In the genomic region with DNA sequence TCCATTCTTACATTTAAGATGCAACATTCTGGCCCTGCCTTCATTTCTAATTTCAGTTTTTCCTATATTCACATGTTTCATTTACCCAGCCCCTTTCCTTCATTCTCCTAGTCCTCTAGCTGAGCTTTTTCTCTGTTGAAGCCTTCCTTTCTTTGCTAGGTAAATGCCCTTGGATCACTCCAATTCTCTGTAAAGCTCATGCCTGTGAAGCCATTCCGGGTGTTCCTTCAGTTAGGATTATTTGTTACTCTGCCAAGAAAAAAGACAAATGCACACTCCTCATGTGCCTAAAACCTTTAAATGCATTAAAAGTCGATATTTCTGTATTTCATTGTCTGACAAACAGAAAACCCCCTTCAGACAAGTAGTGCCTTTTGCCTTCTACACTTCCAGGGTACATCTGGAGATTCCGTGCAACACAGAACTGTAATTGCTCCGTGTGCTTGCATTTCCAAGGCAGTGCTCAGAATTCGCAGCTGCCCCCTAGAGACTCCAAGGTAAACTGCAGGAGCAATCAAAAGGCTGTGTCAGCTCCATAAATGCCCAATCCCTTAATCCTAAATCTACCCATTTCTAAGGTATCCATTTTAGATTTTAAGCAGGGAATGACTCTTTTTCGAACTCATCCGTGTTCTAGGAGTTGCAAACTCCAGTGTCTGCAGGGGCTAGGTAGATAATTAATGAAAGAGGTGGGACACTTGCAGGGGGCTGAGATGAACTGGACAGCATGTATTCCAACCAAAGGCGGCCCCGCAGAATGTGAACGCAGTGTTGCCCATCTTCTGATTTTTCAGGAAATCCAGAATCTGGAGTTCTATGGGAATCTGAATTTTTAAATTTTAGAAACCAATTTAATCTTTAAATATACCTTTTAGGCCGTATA, we compare ENCODE assay signal across 8 cellular contexts.
A peak's percentile ranks its signal among the peaks of the same experiment; 100 is the strongest.
DNase-seq lines count a peak whose midpoint lies in the region; ATAC-seq and TF ChIP-seq lines count a peak whose summit lies in the region.

No MANE protein-coding gene starts in this region.

- POLR2A ChIA-PET in PC-3 (lab: Charles Lee; ENCODE audit: unreplicated experiment), result no interaction called here

- H3K27ac ChIP-seq in PC-3 (ENCODE audit: low read length) (no peak overlapping the region), liver (ENCODE audit: low read depth in 1 of 2, low read length in 2 of 2) (no peak overlapping the region), substantia nigra (ENCODE audit: low read depth, low read length, poor library complexity, severe bottlenecking) (no peak overlapping the region)

- H3K9ac ChIP-seq in PC-3 (ENCODE audit: low read length), result no peak overlapping the region
- no peak overlapping the region for H3K9ac ChIP-seq in liver (ENCODE audit: low read depth in 1 of 2, low read length in 2 of 2)

- H3K36me3 ChIP-seq in BE2C (no peaks in the 10 kb centered on the region), PC-3 (ENCODE audit: low read depth, low read length) (no peaks in the 10 kb centered on the region), liver (ENCODE audit: control insufficient read depth in 4 of 4, insufficient read depth in 3 of 4, low read depth in 1 of 4, low read length in 3 of 4) (no peaks in the 10 kb centered on the region)

- H3K9me3 ChIP-seq in BE2C (no peaks in the 10 kb centered on the region), PC-3 (ENCODE audit: low read length) (no peaks in the 10 kb centered on the region), liver (ENCODE audit: control insufficient read depth in 4 of 4, low read length in 3 of 4) (no peaks in the 10 kb centered on the region)

- H3K4me1 ChIP-seq in BE2C (no peaks in the 10 kb centered on the region), PC-3 (ENCODE audit: insufficient read depth, low read length) (no peaks in the 10 kb centered on the region), liver (ENCODE audit: control insufficient read depth in 4 of 4, insufficient read depth in 4 of 4, low read length in 3 of 4) (peaks cover 0 to 9% (median 0%) of the 10 kb centered on the region in 4 donors)

- no peaks in the 10 kb centered on the region for H3K79me2 ChIP-seq in PC-3 (ENCODE audit: low read length)

- no peaks in the 10 kb centered on the region for H3F3A ChIP-seq in PC-3 (ENCODE audit: low read length, unreplicated experiment)

- TF ChIP-seq CTCF in BE2C (IDR thresholded peaks at IDR 0.05; ENCODE audit: low read depth, low read length) (peak; percentile 92), PC-3 (conservative IDR thresholded peaks at IDR 0.05; ENCODE audit: low read depth, low read length) (peak; percentile 64), liver (IDR thresholded peaks at IDR 0.05; ENCODE audit: low read depth, low read length, missing input control) (peak; percentile 88)

- H3K27me3 ChIP-seq in BE2C, result peaks cover 28% of the 10 kb centered on the region
- peaks cover 35% of the 10 kb centered on the region for H3K27me3 ChIP-seq in PC-3 (ENCODE audit: low read length)
- no peaks in the 10 kb centered on the region for H3K27me3 ChIP-seq in liver (ENCODE audit: control insufficient read depth in 4 of 4, insufficient read depth in 4 of 4, low read length in 3 of 4)

- 40% methylated on average over 11 of the region's 11 CpGs for WGBS in liver

- TF ChIP-seq RAD21 in liver (IDR thresholded peaks at IDR 0.05), result peak; percentile 95 to 96

- H3K9me2 ChIP-seq in PC-3 (replicated peaks; ENCODE audit: low read length), result no peaks in the 10 kb centered on the region

- no peak overlapping the region for H2AFZ ChIP-seq in PC-3 (ENCODE audit: low read length)

- intact Hi-C loops in PC-3 (cut with micrococcal nuclease), result loop anchor here (1.0 to 5.0 kb wide), 3 partner anchors 299 to 404 kb away; no protein-coding TSS in a partner anchor

- H3K4me2 ChIP-seq in PC-3 (ENCODE audit: low read length), result no peak overlapping the region

- no peaks in the 10 kb centered on the region for H4K20me1 ChIP-seq in PC-3 (ENCODE audit: low read length)

- no peak overlapping the region for H3K4me3 ChIP-seq in BE2C (ENCODE audit: low read depth, low read length)
- H3K4me3 ChIP-seq in PC-3 (ENCODE audit: low read length), result no peak overlapping the region
- H3K4me3 ChIP-seq in liver (ENCODE audit: low read depth in 1 of 3, low read length in 3 of 3), result no peak overlapping the region

- CTCF ChIA-PET in PC-3 (lab: Charles Lee), result interaction anchor here (0.9 kb wide), 1 partner anchor 406 kb away, joined by 3 read pairs; no protein-coding TSS in a partner anchor

- BruUV-seq in PC-3 (replicated peaks; lab: Mats Ljungman, UMichigan), result no TSS peak

- ATAC-seq in GM18502 (IDR thresholded peaks at IDR 0.05; ENCODE audit: poor library complexity, unreplicated experiment) (peak; percentile 61), HG03521 (IDR thresholded peaks at IDR 0.05; ENCODE audit: unreplicated experiment) (peak; percentile 67), PC-3 (peak; percentile 49; the same call in 1 of the 2 replicates)

- peak; percentile 53 for DNase-seq in BE2C
- peak; percentile 53 for DNase-seq in PC-3
- DNase-seq in dedifferentiated amniotic fluid mesenchymal stem cell (ENCODE audit: extremely low spot score), result peak; percentile 61
- peak in 36 of 49 donors; percentile 0 to 55 (median 23) for DNase-seq in substantia nigra (lab: John Stamatoyannopoulos, UW)
- DNase-seq in NK-92 (lab: John Stamatoyannopoulos, UW; ENCODE audit: unreplicated experiment), result no peak

TF ChIP-seq in liver, 16 proteins besides CTCF, POLR2A, EP300 and RAD21:
- TF ChIP-seq RXRA (IDR thresholded peaks at IDR 0.05), result no peak
- TF ChIP-seq, protein P1, sequence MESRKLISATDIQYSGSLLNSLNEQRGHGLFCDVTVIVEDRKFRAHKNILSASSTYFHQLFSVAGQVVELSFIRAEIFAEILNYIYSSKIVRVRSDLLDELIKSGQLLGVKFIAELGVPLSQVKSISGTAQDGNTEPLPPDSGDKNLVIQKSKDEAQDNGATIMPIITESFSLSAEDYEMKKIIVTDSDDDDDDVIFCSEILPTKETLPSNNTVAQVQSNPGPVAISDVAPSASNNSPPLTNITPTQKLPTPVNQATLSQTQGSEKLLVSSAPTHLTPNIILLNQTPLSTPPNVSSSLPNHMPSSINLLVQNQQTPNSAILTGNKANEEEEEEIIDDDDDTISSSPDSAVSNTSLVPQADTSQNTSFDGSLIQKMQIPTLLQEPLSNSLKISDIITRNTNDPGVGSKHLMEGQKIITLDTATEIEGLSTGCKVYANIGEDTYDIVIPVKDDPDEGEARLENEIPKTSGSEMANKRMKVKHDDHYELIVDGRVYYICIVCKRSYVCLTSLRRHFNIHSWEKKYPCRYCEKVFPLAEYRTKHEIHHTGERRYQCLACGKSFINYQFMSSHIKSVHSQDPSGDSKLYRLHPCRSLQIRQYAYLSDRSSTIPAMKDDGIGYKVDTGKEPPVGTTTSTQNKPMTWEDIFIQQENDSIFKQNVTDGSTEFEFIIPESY (IDR thresholded peaks at IDR 0.05), result no peak
- TF ChIP-seq FOXA2 (IDR thresholded peaks at IDR 0.05), result no peak
- TF ChIP-seq NR2F2 (IDR thresholded peaks at IDR 0.05), result no peak
- no peak for TF ChIP-seq HNF4G (IDR thresholded peaks at IDR 0.05)
- no peak for TF ChIP-seq TAF1 (conservative IDR thresholded peaks at IDR 0.05)
- no peak for TF ChIP-seq EGR1 (IDR thresholded peaks at IDR 0.05; ENCODE audit: low read depth in 2 of 2)
- TF ChIP-seq YY1 (IDR thresholded peaks at IDR 0.05), result no peak
- no peak for TF ChIP-seq GABPA (IDR thresholded peaks at IDR 0.05 in 1 of 2, conservative IDR thresholded peaks at IDR 0.05 in 1 of 2)
- no peak for TF ChIP-seq SP1 (IDR thresholded peaks at IDR 0.05)
- TF ChIP-seq JUND (IDR thresholded peaks at IDR 0.05), result no peak
- TF ChIP-seq, protein P2, sequence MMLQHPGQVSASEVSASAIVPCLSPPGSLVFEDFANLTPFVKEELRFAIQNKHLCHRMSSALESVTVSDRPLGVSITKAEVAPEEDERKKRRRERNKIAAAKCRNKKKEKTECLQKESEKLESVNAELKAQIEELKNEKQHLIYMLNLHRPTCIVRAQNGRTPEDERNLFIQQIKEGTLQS (IDR thresholded peaks at IDR 0.05), result no peak
- TF ChIP-seq, protein P3, sequence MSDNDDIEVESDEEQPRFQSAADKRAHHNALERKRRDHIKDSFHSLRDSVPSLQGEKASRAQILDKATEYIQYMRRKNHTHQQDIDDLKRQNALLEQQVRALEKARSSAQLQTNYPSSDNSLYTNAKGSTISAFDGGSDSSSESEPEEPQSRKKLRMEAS (IDR thresholded peaks at IDR 0.05), result no peak
- no peak for TF ChIP-seq HNF4A (conservative IDR thresholded peaks at IDR 0.05)
- TF ChIP-seq FOXA1 (IDR thresholded peaks at IDR 0.05), result no peak
TF ChIP-seq in liver: peak in this region for 0.
